In the genomic region with DNA sequence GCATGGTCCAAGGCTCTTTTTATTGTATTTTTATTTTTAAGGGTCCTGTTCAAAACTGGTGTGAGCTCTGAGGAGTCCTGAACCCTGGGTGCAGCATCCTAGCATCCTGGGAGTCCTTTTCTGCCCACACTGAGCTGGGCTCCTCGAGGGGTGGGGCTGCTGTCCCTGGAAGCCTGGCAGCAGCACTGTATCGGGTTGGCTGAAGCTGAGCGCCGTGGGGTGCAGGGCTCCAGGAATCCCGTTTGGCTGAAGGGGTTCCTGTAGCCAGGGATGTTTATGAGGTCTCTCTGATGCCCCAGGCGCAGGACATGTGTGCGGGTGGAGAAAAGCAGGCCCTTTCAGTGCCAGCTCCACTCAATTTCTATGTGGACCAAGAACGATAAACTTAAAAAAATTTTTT, we compare ENCODE assay signal across 28 cellular contexts.
"Had no signal": no experiment of that assay in that cellular context is flagged by ENCODE, and none has a peak within 500 bp of the region (broad histone marks: within the 10 kb centered on the region; RNA-seq: fewer than 3 reads in every experiment).

No MANE protein-coding gene starts in this region.

- H3K4me3 Mint-ChIP-seq: naive thymus-derived CD4-positive, alpha-beta T cell; natural killer cell; nephron; neural progenitor cell; stimulated activated effector memory CD8-positive, alpha-beta T cell treated with anti-CD3 and anti-CD28 coated beads, Interleukin-12 subunit alpha, Interleukin-12 subunit beta, amount 100 ng/mL, for 72 hours; stimulated activated naive B cell treated with anti-CD40 and anti-IgM and Interleukin-4, amounts not matched to agents 10 μg/mL and 1 μg/mL and 100 μg/mL, for 72 hours; stimulated activated naive CD8-positive, alpha-beta T cell treated with anti-CD3 and anti-CD28 coated beads, Interleukin-15, Interleukin-2, amounts not matched to agents 100 ng/mL and 50 ng/mL, for 24 hours had no signal

- H3K9me3 ChIP-seq: neutrophil, pancreas, psoas muscle, right lobe of liver, sigmoid colon, stomach, thoracic aorta, thyroid gland, tibial nerve, upper lobe of left lung, vagina had no signal

- H3K27me3 Mint-ChIP-seq: progenitor cell of endocrine pancreas; stimulated activated naive CD8-positive, alpha-beta T cell treated with anti-CD3 and anti-CD28 coated beads, Interleukin-15, Interleukin-2, amounts not matched to agents 100 ng/mL and 50 ng/mL, for 24 hours had no signal

- H3K36me3 ChIP-seq: neural progenitor cell, neutrophil, pancreas, right lobe of liver, sigmoid colon, stomach, thoracic aorta, thyroid gland, tibial nerve, upper lobe of left lung, vagina had no signal

- H3K27me3 ChIP-seq: neural progenitor cell, neutrophil, pancreas, right lobe of liver, thyroid gland, tibial nerve, upper lobe of left lung, vagina had no signal

- H3K27ac ChIP-seq: neural progenitor cell, neutrophil, pancreas, psoas muscle, right lobe of liver, sigmoid colon, stomach, thoracic aorta, thyroid gland, tibial nerve, upper lobe of left lung, vagina had no signal

- H3K4me1 ChIP-seq: pancreas, psoas muscle, right lobe of liver, sigmoid colon, stomach, thyroid gland, tibial nerve, upper lobe of left lung, vagina had no signal

- H3K9me3 Mint-ChIP-seq: naive thymus-derived CD4-positive, alpha-beta T cell; natural killer cell; nephron; neural progenitor cell; stimulated activated effector memory CD8-positive, alpha-beta T cell treated with anti-CD3 and anti-CD28 coated beads, Interleukin-12 subunit alpha, Interleukin-12 subunit beta, amount 100 ng/mL, for 72 hours; stimulated activated naive CD8-positive, alpha-beta T cell treated with anti-CD3 and anti-CD28 coated beads, Interleukin-15, Interleukin-2, amounts not matched to agents 100 ng/mL and 50 ng/mL, for 24 hours had no signal

- DNase-seq: naive thymus-derived CD4-positive, alpha-beta T cell; natural killer cell; nucleus accumbens; psoas muscle; right cardiac atrium; sigmoid colon; small intestine; stimulated activated CD4-positive, alpha-beta T cell treated with anti-CD3 and anti-CD28 coated beads, Interleukin-15, amount 100 ng/mL, for 24 hours; stimulated activated CD4-positive, alpha-beta T cell treated with anti-CD3 and anti-CD28 coated beads, Interleukin-2, amount 100 ng/mL, for 24 hours; stimulated activated CD4-positive, alpha-beta T cell treated with anti-CD3 and anti-CD28 coated beads, Interleukin-2, amount 100 ng/mL, for 48 hours; stimulated activated CD4-positive, alpha-beta T cell treated with anti-CD3 and anti-CD28 coated beads, Interleukin-4, amount 100 ng/mL, for 24 hours; stimulated activated naive B cell treated with anti-CD40 and anti-IgM and Interleukin-4, amounts not matched to agents 10 μg/mL and 1 μg/mL and 100 μg/mL, for 72 hours; stimulated activated naive CD4-positive, alpha-beta T cell treated with Interleukin-2 at 50 U/mL for 16 hours; stomach; thyroid gland; trophoblast cell; upper lobe of left lung had no signal

- H3K36me3 Mint-ChIP-seq: naive thymus-derived CD4-positive, alpha-beta T cell; natural killer cell; neural progenitor cell; stimulated activated effector memory CD8-positive, alpha-beta T cell treated with anti-CD3 and anti-CD28 coated beads, Interleukin-12 subunit alpha, Interleukin-12 subunit beta, amount 100 ng/mL, for 72 hours; stimulated activated naive B cell treated with anti-CD40 and anti-IgM and Interleukin-4, amounts not matched to agents 10 μg/mL and 1 μg/mL and 100 μg/mL, for 72 hours had no signal

- ATAC-seq: naive thymus-derived CD4-positive, alpha-beta T cell; natural killer cell; pancreas; psoas muscle; right cardiac atrium; right lobe of liver; stimulated activated effector memory CD8-positive, alpha-beta T cell treated with anti-CD3 and anti-CD28 coated beads, Interleukin-12 subunit alpha, Interleukin-12 subunit beta, amount 100 ng/mL, for 72 hours; stimulated activated naive B cell treated with anti-CD40 and anti-IgM and Interleukin-4, amounts not matched to agents 10 μg/mL and 1 μg/mL and 100 μg/mL, for 72 hours had no signal

- H3K4me3 ChIP-seq: neural progenitor cell, pancreas, psoas muscle, right lobe of liver, sigmoid colon, stomach, thoracic aorta, thyroid gland, tibial nerve, upper lobe of left lung, vagina had no signal

- H3K4me1 Mint-ChIP-seq: natural killer cell; nephron; neural progenitor cell; stimulated activated effector memory CD8-positive, alpha-beta T cell treated with anti-CD3 and anti-CD28 coated beads, Interleukin-12 subunit alpha, Interleukin-12 subunit beta, amount 100 ng/mL, for 72 hours; stimulated activated naive B cell treated with anti-CD40 and anti-IgM and Interleukin-4, amounts not matched to agents 10 μg/mL and 1 μg/mL and 100 μg/mL, for 72 hours had no signal

- H3K27ac Mint-ChIP-seq: naive thymus-derived CD4-positive, alpha-beta T cell; natural killer cell; nephron; neural progenitor cell; progenitor cell of endocrine pancreas; stimulated activated effector memory CD8-positive, alpha-beta T cell treated with anti-CD3 and anti-CD28 coated beads, Interleukin-12 subunit alpha, Interleukin-12 subunit beta, amount 100 ng/mL, for 72 hours; stimulated activated naive B cell treated with anti-CD40 and anti-IgM and Interleukin-4, amounts not matched to agents 10 μg/mL and 1 μg/mL and 100 μg/mL, for 72 hours; stimulated activated naive CD8-positive, alpha-beta T cell treated with anti-CD3 and anti-CD28 coated beads, Interleukin-15, Interleukin-2, amounts not matched to agents 100 ng/mL and 50 ng/mL, for 24 hours had no signal
